Comparison of ENCODE assay signal across 15 cellular contexts in the genomic region with DNA sequence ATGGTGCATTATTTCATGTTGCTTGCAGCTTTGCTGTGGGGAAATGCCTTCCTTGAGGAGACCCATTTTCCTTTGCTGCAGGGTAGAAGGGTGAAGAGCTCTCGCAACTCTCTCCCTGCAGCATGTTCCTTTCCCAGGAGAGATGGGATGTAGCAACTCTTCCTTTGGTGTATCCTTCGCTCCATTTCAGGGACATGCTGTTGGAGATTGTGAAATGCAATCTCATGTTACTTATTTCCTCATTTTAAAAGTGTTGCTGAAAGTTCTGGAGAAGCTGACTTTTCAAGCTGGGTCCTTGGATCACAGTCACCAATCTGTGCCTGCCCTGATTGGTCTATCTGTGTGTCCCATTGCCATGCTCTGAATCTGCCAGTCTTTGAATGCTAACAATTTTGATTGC.
A peak's percentile ranks its signal among the peaks of the same experiment; 100 is the strongest.
DNase-seq lines count a peak whose midpoint lies in the region; ATAC-seq and TF ChIP-seq lines count a peak whose summit lies in the region.
"Had no signal": no experiment of that assay in that cellular context is flagged by ENCODE, and none has a peak within 500 bp of the region (broad histone marks: within the 10 kb centered on the region; RNA-seq: fewer than 3 reads in every experiment).

No MANE protein-coding gene starts in this region.

- H3K27ac ChIP-seq in lower lobe of right lung = no peak overlapping the region
- H3K27ac ChIP-seq in Peyer's patch = no peak overlapping the region
- no peak overlapping the region for H3K27ac ChIP-seq in naive thymus-derived CD4-positive, alpha-beta T cell (ENCODE audit: low read depth, low read length)

- TF ChIP-seq POLR2A in Peyer's patch (IDR thresholded peaks at IDR 0.05) = no peak

- no peaks in the 10 kb centered on the region for H3K36me3 Mint-ChIP-seq in dendritic cell treated with granulocyte-macrophage colony-stimulating factor and Interleukin-4, amounts not matched to agents 40 ng/mL and 50 ng/mL, for 4 days (ENCODE audit: low read depth)
- H3K36me3 Mint-ChIP-seq in naive thymus-derived CD4-positive, alpha-beta T cell = no peaks in the 10 kb centered on the region

- ATAC-seq in lower lobe of right lung = peak; percentile 22 to 33
- ATAC-seq in naive thymus-derived CD4-positive, alpha-beta T cell = no peak
- ATAC-seq: activated CD8-positive, alpha-beta T cell treated with anti-CD3 and anti-CD28 coated beads, Interleukin-2, amount 10 ng/mL, durations not matched to agents 7 days and 5 days had no signal

- peaks cover 2% of the 10 kb centered on the region for H3K27me3 Mint-ChIP-seq in dendritic cell treated with granulocyte-macrophage colony-stimulating factor and Interleukin-4, amounts not matched to agents 40 ng/mL and 50 ng/mL, for 4 days
- H3K27me3 Mint-ChIP-seq in naive thymus-derived CD4-positive, alpha-beta T cell = peaks cover 41 to 63% (median 58%) of the 10 kb centered on the region in 5 donors

- H3K4me1 ChIP-seq in lower lobe of right lung (peaks cover 44% of the 10 kb centered on the region), Peyer's patch (peaks cover 0 to 11% (median 2%) of the 10 kb centered on the region in 4 donors)
- no peaks in the 10 kb centered on the region for H3K4me1 ChIP-seq in naive thymus-derived CD4-positive, alpha-beta T cell (ENCODE audit: control insufficient read depth in 2 of 2, insufficient read depth in 2 of 2, low read length in 2 of 2)

- peak overlapping the region; percentile 85 for H3K27ac Mint-ChIP-seq in dendritic cell treated with granulocyte-macrophage colony-stimulating factor and Interleukin-4, amounts not matched to agents 40 ng/mL and 50 ng/mL, for 4 days
- no peak overlapping the region for H3K27ac Mint-ChIP-seq in naive thymus-derived CD4-positive, alpha-beta T cell
- H3K27ac Mint-ChIP-seq: activated CD8-positive, alpha-beta T cell treated with anti-CD3 and anti-CD28 coated beads, Interleukin-2, amount 10 ng/mL, durations not matched to agents 7 days and 5 days; B cell had no signal

- CTCF ChIA-PET in naive thymus-derived CD4-positive, alpha-beta T cell (lab: Charles Lee) = no interaction called here

- no peaks in the 10 kb centered on the region for H3K36me3 ChIP-seq in lower lobe of right lung
- no peaks in the 10 kb centered on the region for H3K36me3 ChIP-seq in Peyer's patch
- no peaks in the 10 kb centered on the region for H3K36me3 ChIP-seq in naive thymus-derived CD4-positive, alpha-beta T cell (ENCODE audit: control insufficient read depth in 2 of 3, insufficient read depth in 3 of 3, low read length in 3 of 3)

- POLR2A ChIA-PET in naive thymus-derived CD4-positive, alpha-beta T cell (lab: Charles Lee) = no interaction called here

- DNase-seq in AG08396 (ENCODE audit: low spot score) (peak; percentile 23), LHCN-M2 (ENCODE audit: low read depth) (peak; percentile 69), lower lobe of right lung (no peak), Peyer's patch (no peak), NCI-H226 (no peak), KG1 (lab: John Stamatoyannopoulos, UW) (no peak)
- DNase-seq in naive thymus-derived CD4-positive, alpha-beta T cell = no peak
- DNase-seq: activated CD8-positive, alpha-beta T cell treated with anti-CD3 and anti-CD28 coated beads, Interleukin-2, amount 10 ng/mL, durations not matched to agents 7 days and 5 days; activated naive CD4-positive, alpha-beta T cell; cerebellar nuclear complex; NCI-H2081; stimulated activated CD4-positive, alpha-beta T cell treated with anti-CD3 and anti-CD28 coated beads, Interleukin-12 subunit alpha, Interleukin-12 subunit beta, amount 100 ng/mL, for 4 hours; T-helper 9 cell had no signal

- peaks cover 47% of the 10 kb centered on the region for H3K4me1 Mint-ChIP-seq in dendritic cell treated with granulocyte-macrophage colony-stimulating factor and Interleukin-4, amounts not matched to agents 40 ng/mL and 50 ng/mL, for 4 days (ENCODE audit: low read depth)
- H3K4me1 Mint-ChIP-seq in naive thymus-derived CD4-positive, alpha-beta T cell = peaks cover 3 to 6% (median 4%) of the 10 kb centered on the region in 7 donors

- H3K27me3 ChIP-seq in lower lobe of right lung (ENCODE audit: low read depth) = no peaks in the 10 kb centered on the region
- no peaks in the 10 kb centered on the region for H3K27me3 ChIP-seq in Peyer's patch
- peaks cover 0 to 8% of the 10 kb centered on the region in 2 donors for H3K27me3 ChIP-seq in naive thymus-derived CD4-positive, alpha-beta T cell (ENCODE audit: control insufficient read depth in 2 of 2, insufficient read depth in 2 of 2, low read length in 2 of 2)

- H3K4me3 ChIP-seq in lower lobe of right lung = no peak overlapping the region
- no peak overlapping the region for H3K4me3 ChIP-seq in Peyer's patch
- no peak overlapping the region for H3K4me3 ChIP-seq in naive thymus-derived CD4-positive, alpha-beta T cell (ENCODE audit: low read length)

- H3K9me3 Mint-ChIP-seq in dendritic cell treated with granulocyte-macrophage colony-stimulating factor and Interleukin-4, amounts not matched to agents 40 ng/mL and 50 ng/mL, for 4 days = no peaks in the 10 kb centered on the region
- peaks cover 0 to 10% (median 2%) of the 10 kb centered on the region in 11 donors for H3K9me3 Mint-ChIP-seq in naive thymus-derived CD4-positive, alpha-beta T cell

- intact Hi-C loops in dendritic cell treated with granulocyte-macrophage colony-stimulating factor and Interleukin-4, amounts not matched to agents 40 ng/mL and 50 ng/mL, for 4 days (cut with micrococcal nuclease) = no loop called here
- intact Hi-C loops in lower lobe of right lung (cut with DNase I) = no loop called here
- intact Hi-C loops in naive thymus-derived CD4-positive, alpha-beta T cell (cut with micrococcal nuclease) = no loop called here

- no peak overlapping the region for H3K4me3 Mint-ChIP-seq in dendritic cell treated with granulocyte-macrophage colony-stimulating factor and Interleukin-4, amounts not matched to agents 40 ng/mL and 50 ng/mL, for 4 days
- H3K4me3 Mint-ChIP-seq in naive thymus-derived CD4-positive, alpha-beta T cell = no peak overlapping the region
- H3K4me3 Mint-ChIP-seq: activated CD8-positive, alpha-beta T cell treated with anti-CD3 and anti-CD28 coated beads, Interleukin-2, amount 10 ng/mL, durations not matched to agents 7 days and 5 days; B cell had no signal

- TF ChIP-seq CTCF in lower lobe of right lung (IDR thresholded peaks at IDR 0.05) (no peak), Peyer's patch (IDR thresholded peaks at IDR 0.05) (no peak)

- H3K9me3 ChIP-seq in lower lobe of right lung (no peaks in the 10 kb centered on the region), Peyer's patch (no peaks in the 10 kb centered on the region)
- H3K9me3 ChIP-seq in naive thymus-derived CD4-positive, alpha-beta T cell (ENCODE audit: control insufficient read depth in 2 of 3, low read length in 3 of 3) = no peaks in the 10 kb centered on the region

Comparison
In these comparisons a context has a peak if more than half of its experiments do, and no peak if none do; other contexts are left out.
1. DNase-seq: peak in AG08396 (single experiment) and LHCN-M2 (single experiment); none in lower lobe of right lung (single experiment), Peyer's patch (0 of 3), NCI-H226 (single experiment), KG1 (single experiment) and naive thymus-derived CD4-positive, alpha-beta T cell (0 of 9).